ENCODE assay signal across 31 cellular contexts in genomic region chrX:45859407-45859806, GRCh38.
"Had no signal": no experiment of that assay in that cellular context is flagged by ENCODE, and none has a peak within 500 bp of the region (broad histone marks: within the 10 kb centered on the region; RNA-seq: fewer than 3 reads in every experiment).

No MANE protein-coding gene starts in this region.

- H3K27me3 Mint-ChIP-seq: activated CD4-positive, alpha-beta memory T cell treated with anti-CD3 and anti-CD28 coated beads, Interleukin-2, amount 10 ng/mL, durations not matched to agents 7 days and 5 days; activated CD4-positive, alpha-beta T cell treated with anti-CD3 and anti-CD28 coated beads, Interleukin-2, amount 10 ng/mL, durations not matched to agents 24 days and 14 days; activated naive CD8-positive, alpha-beta T cell had no signal

- H3K4me3 ChIP-seq: body of pancreas, esophagus muscularis mucosa, gastrocnemius medialis, heart left ventricle had no signal

- FAIRE-seq: colon had no signal

- ATAC-seq: activated CD4-positive, CD25-positive, alpha-beta regulatory T cell treated with anti-CD3 and anti-CD28 coated beads, Interleukin-2, amount 50 U/mL, for 24 hours; activated T-cell treated with anti-CD3 and anti-CD28 coated beads, Interleukin-2, amount 50 U/mL, for 72 hours; body of pancreas; effector memory CD8-positive, alpha-beta T cell; foreskin keratinocyte; gastrocnemius medialis; heart left ventricle had no signal

- H3K9me3 Mint-ChIP-seq: activated B cell treated with CpG ODN at 0.5 μM for 24 hours; activated CD4-positive, alpha-beta memory T cell treated with anti-CD3 and anti-CD28 coated beads, Interleukin-2, amount 10 ng/mL, durations not matched to agents 7 days and 5 days; activated CD4-positive, alpha-beta T cell treated with anti-CD3 and anti-CD28 coated beads, Interleukin-2, amount 10 ng/mL, durations not matched to agents 24 days and 14 days; activated T-cell treated with anti-CD3 and anti-CD28 coated beads, Interleukin-2, amount 50 U/mL, for 24 hours; activated T-cell treated with anti-CD3 and anti-CD28 coated beads, Interleukin-2, amount 50 U/mL, for 72 hours; effector memory CD8-positive, alpha-beta T cell; T-helper 2 cell treated with Interferon-gamma antibody and Interleukin-4, amounts not matched to agents 5 μg/mL and 100 μg/mL, for 36 hours had no signal

- H3K27me3 ChIP-seq: body of pancreas, esophagus muscularis mucosa, foreskin keratinocyte, gastrocnemius medialis had no signal

- H3K4me1 ChIP-seq: body of pancreas, esophagus muscularis mucosa, foreskin keratinocyte, gastrocnemius medialis, heart left ventricle had no signal

- H3K27ac Mint-ChIP-seq: activated B cell treated with CpG ODN at 0.5 μM for 24 hours; activated CD4-positive, alpha-beta memory T cell treated with anti-CD3 and anti-CD28 coated beads, Interleukin-2, amount 10 ng/mL, durations not matched to agents 7 days and 5 days; activated CD4-positive, alpha-beta T cell treated with anti-CD3 and anti-CD28 coated beads, Interleukin-2, amount 10 ng/mL, durations not matched to agents 24 days and 14 days; activated naive CD8-positive, alpha-beta T cell; activated T-cell treated with anti-CD3 and anti-CD28 coated beads, Interleukin-2, amount 50 U/mL, for 24 hours; activated T-cell treated with anti-CD3 and anti-CD28 coated beads, Interleukin-2, amount 50 U/mL, for 72 hours; effector memory CD8-positive, alpha-beta T cell; T-helper 2 cell treated with Interferon-gamma antibody and Interleukin-4, amounts not matched to agents 5 μg/mL and 100 μg/mL, for 36 hours had no signal

- H3K27ac ChIP-seq: body of pancreas, esophagus muscularis mucosa, foreskin keratinocyte, gastrocnemius medialis, heart left ventricle, WERI-Rb-1 had no signal

- H3K4me1 Mint-ChIP-seq: activated B cell treated with CpG ODN at 0.5 μM for 24 hours had no signal

- H3K9me3 ChIP-seq: body of pancreas, esophagus muscularis mucosa, gastrocnemius medialis, heart left ventricle had no signal

- H3K36me3 Mint-ChIP-seq: activated naive CD8-positive, alpha-beta T cell had no signal

- H3K36me3 ChIP-seq: esophagus muscularis mucosa, gastrocnemius medialis, heart left ventricle, WERI-Rb-1 had no signal

- H3K4me3 Mint-ChIP-seq: activated B cell treated with CpG ODN at 0.5 μM for 24 hours; activated CD4-positive, alpha-beta memory T cell treated with anti-CD3 and anti-CD28 coated beads, Interleukin-2, amount 10 ng/mL, durations not matched to agents 7 days and 5 days; activated CD4-positive, alpha-beta T cell treated with anti-CD3 and anti-CD28 coated beads, Interleukin-2, amount 10 ng/mL, durations not matched to agents 24 days and 14 days; activated naive CD8-positive, alpha-beta T cell; activated T-cell treated with anti-CD3 and anti-CD28 coated beads, Interleukin-2, amount 50 U/mL, for 24 hours; activated T-cell treated with anti-CD3 and anti-CD28 coated beads, Interleukin-2, amount 50 U/mL, for 72 hours; effector memory CD8-positive, alpha-beta T cell; T-helper 2 cell treated with Interferon-gamma antibody and Interleukin-4, amounts not matched to agents 5 μg/mL and 100 μg/mL, for 36 hours had no signal

- DNase-seq: activated B cell treated with CpG ODN at 0.5 μM for 24 hours; activated CD4-positive, alpha-beta memory T cell treated with anti-CD3 and anti-CD28 coated beads, Interleukin-2, amount 10 ng/mL, durations not matched to agents 7 days and 5 days; activated CD4-positive, alpha-beta T cell treated with anti-CD3 and anti-CD28 coated beads, Interleukin-2, amount 10 ng/mL, durations not matched to agents 24 days and 14 days; activated CD8-positive, alpha-beta memory T cell treated with anti-CD3 and anti-CD28 coated beads, Interleukin-2, amount 50 U/mL, for 48 hours; activated gamma-delta T cell; activated naive CD4-positive, alpha-beta T cell; activated naive CD4-positive, alpha-beta T cell treated with anti-CD3 and anti-CD28 coated beads, Interleukin-2, amount 50 U/mL, for 16 hours; activated T-cell treated with anti-CD3 and anti-CD28 coated beads for 4 hours; activated T-cell treated with anti-CD3 and anti-CD28 coated beads, Interleukin-2, amount 50 U/mL, for 24 hours; activated T-cell treated with anti-CD3 and anti-CD28 coated beads, Interleukin-2, amount 50 U/mL, for 72 hours; amniotic stem cell; anterior cingulate cortex; body of pancreas; caudate nucleus; cortex of kidney; dermis blood vessel endothelial cell; effector CD4-positive, alpha-beta T cell; effector memory CD8-positive, alpha-beta T cell; erythroblast; foreskin keratinocyte; gastrocnemius medialis; glutamatergic neuron; heart left ventricle; hypothalamus; T1000; WERI-Rb-1 had no signal
